8 cellular contexts compared by ENCODE assay signal in the genomic region with DNA sequence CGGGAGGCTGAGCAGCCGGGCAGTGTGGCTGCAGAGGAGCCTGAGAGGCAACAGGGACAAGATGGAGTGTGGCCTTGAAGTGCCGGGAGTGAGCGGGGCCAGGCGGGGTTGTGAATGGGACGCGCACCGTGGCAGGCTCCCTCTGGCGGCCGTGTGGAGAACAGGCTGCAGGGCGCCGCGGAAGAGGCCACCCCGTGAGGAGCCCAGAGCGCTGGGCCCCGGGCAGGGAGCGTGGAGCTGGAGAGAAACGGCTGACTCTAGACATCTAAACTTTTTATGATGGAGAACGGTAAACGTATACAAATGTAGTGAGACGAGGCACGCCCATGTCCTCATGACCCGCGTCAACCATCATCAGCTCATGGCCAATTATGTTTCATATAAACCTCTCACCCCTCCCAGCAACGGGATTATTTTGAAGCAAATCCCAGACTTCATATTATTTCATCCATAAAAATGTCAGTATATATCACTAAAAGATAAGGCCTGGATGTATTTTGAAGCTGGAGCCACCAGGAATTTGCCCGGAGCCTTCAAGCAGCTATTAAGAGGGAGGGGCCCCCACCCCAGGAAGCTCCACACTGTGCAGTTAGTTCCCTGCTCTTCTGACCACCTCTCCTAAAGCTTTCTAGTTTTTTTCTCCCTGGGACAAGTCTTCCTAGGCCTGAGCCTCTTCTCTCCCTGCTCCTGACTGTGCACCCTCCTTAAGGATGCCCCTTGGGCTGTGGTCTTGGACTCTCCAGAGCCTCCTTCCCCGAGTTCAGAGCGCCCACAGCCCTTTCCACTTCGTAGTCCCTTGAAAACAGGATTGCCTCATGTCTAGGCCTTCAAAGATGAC.
DNase-seq lines count a peak whose midpoint lies in the region; ATAC-seq and TF ChIP-seq lines count a peak whose summit lies in the region.

No MANE protein-coding gene starts in this region.

- TF ChIP-seq CTCF in omental fat pad (IDR thresholded peaks at IDR 0.05), result peak in 1 of 3 donors; percentile 98

- DNase-seq in A172 (ENCODE audit: low spot score) (peak; percentile 84), Kasumi-1 (lab: John Stamatoyannopoulos, UW) (peak; percentile 80 to 83), SIG-M5 (lab: John Stamatoyannopoulos, UW) (peak; percentile 22), foreskin melanocyte (peak; percentile 69), omental fat pad (ENCODE audit: low spot score) (peak; percentile 71), substantia nigra (lab: John Stamatoyannopoulos, UW) (peak in 40 of 49 donors; percentile 13 to 80 (median 45))
- peak; percentile 61 for DNase-seq in activated effector memory CD4-positive, alpha-beta T cell treated with Interleukin-2 at 50 U/mL for 16 hours

- ATAC-seq in GM18498 (IDR thresholded peaks at IDR 0.05; ENCODE audit: unreplicated experiment) (peak; percentile 60), omental fat pad (ENCODE audit: low FRiP score) (peak; percentile 96)

- no peak overlapping the region for H3K27ac ChIP-seq in substantia nigra (ENCODE audit: low read depth, low read length, poor library complexity, severe bottlenecking)

Comparison
In these comparisons a context has a peak if more than half of its experiments do, and no peak if none do; other contexts are left out.
1. DNase-seq: peak in every context shown above with its lines; median percentile 84 in A172; 82 in Kasumi-1; 71 in omental fat pad; 69 in foreskin melanocyte; 61 in activated effector memory CD4-positive, alpha-beta T cell treated with Interleukin-2 at 50 U/mL for 16 hours; 45 in substantia nigra; 22 in SIG-M5.